8 cellular contexts compared by ENCODE assay signal in genomic region chr11:71800335-71800953, GRCh38. TPM values are rescaled to one million over a fixed set of nuclear protein-coding genes. Genes with fewer than 3 reads are reported as not detected.
DNase-seq lines count a peak whose midpoint lies in the region; TF ChIP-seq lines count a peak whose summit lies in the region.
"Not testable (repeated sequence)": the region's sequence is repeated elsewhere in the genome, so short reads cannot be mapped to it uniquely, and the experiment has no call there.

No MANE protein-coding gene starts in this region.

- CTCF ChIA-PET in CD4-positive, alpha-beta memory T cell (lab: Charles Lee; ENCODE audit: partially characterized antibody), result interaction anchor here (0.8 to 1.7 kb wide), 3 partner anchors 12 to 127 kb away, joined by 4 to 23 read pairs (median 6); no protein-coding TSS in a partner anchor

- H3K4me1 Mint-ChIP-seq in CD4-positive, alpha-beta memory T cell, result peaks cover 0 to 20% (median 5%) of the 10 kb centered on the region in 4 donors
- peaks cover 21% of the 10 kb centered on the region for H3K4me1 Mint-ChIP-seq in nephron progenitor cell

- TF ChIP-seq CTCF in VCaP (conservative IDR thresholded peaks at IDR 0.05) (peak; percentile 68), nephron progenitor cell (IDR thresholded peaks at IDR 0.05) (peak; percentile 55)

- not testable (repeated sequence) for H3K27me3 Mint-ChIP-seq in CD4-positive, alpha-beta memory T cell; nephron progenitor cell (ENCODE audit: low read depth, poor library complexity)

- intact Hi-C loops in CD4-positive, alpha-beta memory T cell (cut with micrococcal nuclease), result loop anchor here (1.0 kb wide), 1 partner anchor 13 kb away; no protein-coding TSS in a partner anchor

- H3K27ac Mint-ChIP-seq in CD4-positive, alpha-beta memory T cell, result peak overlapping the region in 4 of 7 donors; percentile 48 to 81 (median 70)
- H3K27ac Mint-ChIP-seq in nephron progenitor cell, result not testable (repeated sequence)

- H3K9me3 Mint-ChIP-seq in CD4-positive, alpha-beta memory T cell; nephron progenitor cell: not testable (repeated sequence)

- DNase-seq in CD4-positive, alpha-beta memory T cell, result peak; percentile 82 to 86 (median 84)
- DNase-seq in HPDE6-E6E7 (ENCODE audit: extremely low spot score) (peak; percentile 20), NCI-H526 treated with DMSO at 0.1 percent for 48 hours (lab: John Stamatoyannopoulos, UW) (peak; percentile 47), adipocyte (ENCODE audit: low read depth) (peak; percentile 58), germinal center (ENCODE audit: low spot score) (peak; percentile 80), nephron progenitor cell (peak; percentile 88)
- peak; percentile 63 to 66 for DNase-seq in stimulated activated CD8-positive, alpha-beta memory T cell treated with anti-CD3 and anti-CD28 coated beads, Interleukin-15, amount 100 ng/mL, for 48 hours (ENCODE audit: low read depth in 2 of 2)

- not testable (repeated sequence) for H3K36me3 Mint-ChIP-seq in CD4-positive, alpha-beta memory T cell; nephron progenitor cell (ENCODE audit: low read depth)

- POLR2A ChIA-PET in CD4-positive, alpha-beta memory T cell (lab: Charles Lee; ENCODE audit: partially characterized antibody), result interaction anchor here (0.6 to 1.4 kb wide), 2 partner anchors 13 to 14 kb away, joined by 3 read pairs; no protein-coding TSS in a partner anchor

- H3K4me3 ChIP-seq in CD4-positive, alpha-beta memory T cell (ENCODE audit: low read length in 2 of 2); adipocyte (ENCODE audit: low read length): not testable (repeated sequence)

- H3K36me3 ChIP-seq in CD4-positive, alpha-beta memory T cell (ENCODE audit: insufficient read depth, low read length); adipocyte (ENCODE audit: control insufficient read depth, insufficient read depth, low read length, severe bottlenecking): not testable (repeated sequence)

- H3K9me3 ChIP-seq in CD4-positive, alpha-beta memory T cell (ENCODE audit: control insufficient read depth in 1 of 2, low read length in 2 of 2); adipocyte (ENCODE audit: control insufficient read depth, low read length): not testable (repeated sequence)

- not testable (repeated sequence) for H3K4me1 ChIP-seq in CD4-positive, alpha-beta memory T cell (ENCODE audit: insufficient read depth, low read length); adipocyte (ENCODE audit: control insufficient read depth, insufficient read depth, low read length)

- H3K4me3 Mint-ChIP-seq in CD4-positive, alpha-beta memory T cell, result peak overlapping the region in 1 of 8 donors; percentile 34
- not testable (repeated sequence) for H3K4me3 Mint-ChIP-seq in nephron progenitor cell

- not testable (repeated sequence) for H3K9ac ChIP-seq in adipocyte (ENCODE audit: low read length)

- H3K27ac ChIP-seq in CD4-positive, alpha-beta memory T cell (ENCODE audit: low read depth, low read length); VCaP: not testable (repeated sequence)

- H3K27me3 ChIP-seq in CD4-positive, alpha-beta memory T cell (ENCODE audit: insufficient read depth, low read length); adipocyte (replicated peaks; ENCODE audit: control insufficient read depth, insufficient read depth, low read length): not testable (repeated sequence)

RNA-seq across cellular contexts. Expression of gene DEFB108B, which starts 32.6 kb away (rescaled TPM):
- total RNA-seq in CD4-positive, alpha-beta memory T cell, result not detected
- not detected for polyA plus RNA-seq in CD4-positive, alpha-beta memory T cell

Comparison
In these comparisons a context has a peak if more than half of its experiments do, and no peak if none do; other contexts are left out.
1. DNase-seq: peak in every context shown above with its lines; median percentile 88 in nephron progenitor cell; 84 in CD4-positive, alpha-beta memory T cell; 80 in germinal center; 64 in stimulated activated CD8-positive, alpha-beta memory T cell treated with anti-CD3 and anti-CD28 coated beads, Interleukin-15, amount 100 ng/mL, for 48 hours; 58 in adipocyte; 47 in NCI-H526 treated with DMSO at 0.1 percent for 48 hours; 20 in HPDE6-E6E7.